In the genomic region with DNA sequence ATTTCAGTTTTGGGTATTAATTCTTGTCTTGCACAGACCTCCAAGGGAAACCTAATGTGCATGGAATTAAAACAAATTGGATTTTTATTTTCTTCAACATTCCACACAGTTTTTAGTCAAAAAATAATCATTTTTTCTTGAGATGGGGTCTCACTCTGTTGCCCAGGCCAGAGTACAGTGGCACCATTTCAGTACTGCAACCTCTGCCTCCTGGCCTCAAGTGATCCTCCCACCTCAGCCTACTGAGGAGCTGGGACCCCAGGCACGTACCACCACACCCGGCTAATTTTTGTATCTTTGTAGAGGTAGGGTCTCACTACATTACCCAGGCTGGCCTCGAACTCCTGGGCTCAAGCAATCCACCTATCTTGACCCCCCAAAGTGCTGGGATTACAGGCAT, we compare ENCODE assay signal across 3 cellular contexts.
TF ChIP-seq lines count a peak whose summit lies in the region.

No MANE protein-coding gene starts in this region.

TF ChIP-seq in HEK293, 187 proteins besides CTCF, POLR2A, EP300 and RAD21:
- TF ChIP-seq ZNF121 (tag by site-specific recombination; IDR thresholded peaks at IDR 0.05) (0 out of 2 replicates have a peak, but pooled peaks have one; percentile 47), ZNF518A (tag by site-specific recombination; conservative IDR thresholded peaks at IDR 0.05; ENCODE audit: low read depth) (no peak)

TF ChIP-seq in WTC11, 78 proteins besides CTCF, POLR2A, EP300 and RAD21 (continued from another document):
- TF ChIP-seq ZNF121 (CRISPR knock-in tag; IDR thresholded peaks at IDR 0.05) = peak; percentile 71
TF ChIP-seq in WTC11: peak in this region for 1.

TF ChIP-seq in HepG2, 621 proteins besides CTCF, POLR2A, EP300 and RAD21 (continued from another document):
- TF ChIP-seq KAT2B (IDR thresholded peaks at IDR 0.05; ENCODE audit: borderline replicate concordance, low read depth, low read length) = no peak
